15 cellular contexts compared by ENCODE assay signal in genomic region chr3:3714572-3714971, GRCh38.
"Had no signal": no experiment of that assay in that cellular context is flagged by ENCODE, and none has a peak within 500 bp of the region (broad histone marks: within the 10 kb centered on the region; RNA-seq: fewer than 3 reads in every experiment).

No MANE protein-coding gene starts in this region.

- H3K4me3 ChIP-seq: colonic mucosa, left ventricle myocardium inferior, psoas muscle, sigmoid colon, transverse colon had no signal

- H3K27ac ChIP-seq: colonic mucosa, left ventricle myocardium inferior, psoas muscle, sigmoid colon, transverse colon, WERI-Rb-1 had no signal

- ATAC-seq: activated CD8-positive, alpha-beta T cell treated with anti-CD3 and anti-CD28 coated beads, Interleukin-2, amount 10 ng/mL, durations not matched to agents 7 days and 5 days; psoas muscle had no signal

- H3K27me3 ChIP-seq: colonic mucosa, sigmoid colon, transverse colon had no signal

- H3K4me1 ChIP-seq: colonic mucosa, left ventricle myocardium inferior, psoas muscle, transverse colon had no signal

- H3K36me3 ChIP-seq: colonic mucosa, left ventricle myocardium inferior, sigmoid colon, transverse colon, WERI-Rb-1 had no signal

- DNase-seq: activated CD4-positive, alpha-beta T cell treated with anti-CD3 and anti-CD28 coated beads for 4 hours; activated CD8-positive, alpha-beta T cell treated with anti-CD3 and anti-CD28 coated beads, Interleukin-2, amount 10 ng/mL, durations not matched to agents 7 days and 5 days; activated naive CD4-positive, alpha-beta T cell treated with Interleukin-2 at 50 U/mL for 16 hours; colonic mucosa; foreskin melanocyte; left ventricle myocardium inferior; mesenchymal stem cell; occipital lobe; psoas muscle; sigmoid colon; stimulated activated CD4-positive, alpha-beta T cell treated with anti-CD3 and anti-CD28 coated beads, Interleukin-2, amount 100 ng/mL, for 24 hours; stimulated activated naive CD4-positive, alpha-beta T cell; substantia nigra; transverse colon; WERI-Rb-1 had no signal

- H3K9me3 ChIP-seq: colonic mucosa, left ventricle myocardium inferior, psoas muscle, sigmoid colon, transverse colon had no signal
